Comparison of ENCODE assay signal across 12 cellular contexts in genomic region chr22:46263208-46263575, GRCh38. TPM values are rescaled to one million over a fixed set of nuclear protein-coding genes. Genes with fewer than 3 reads are reported as not detected.
DNase-seq lines count a peak whose midpoint lies in the region; ATAC-seq and TF ChIP-seq lines count a peak whose summit lies in the region.
"Had no signal": no experiment of that assay in that cellular context is flagged by ENCODE, and none has a peak within 500 bp of the region (broad histone marks: within the 10 kb centered on the region; RNA-seq: fewer than 3 reads in every experiment).

A gene with protein sequence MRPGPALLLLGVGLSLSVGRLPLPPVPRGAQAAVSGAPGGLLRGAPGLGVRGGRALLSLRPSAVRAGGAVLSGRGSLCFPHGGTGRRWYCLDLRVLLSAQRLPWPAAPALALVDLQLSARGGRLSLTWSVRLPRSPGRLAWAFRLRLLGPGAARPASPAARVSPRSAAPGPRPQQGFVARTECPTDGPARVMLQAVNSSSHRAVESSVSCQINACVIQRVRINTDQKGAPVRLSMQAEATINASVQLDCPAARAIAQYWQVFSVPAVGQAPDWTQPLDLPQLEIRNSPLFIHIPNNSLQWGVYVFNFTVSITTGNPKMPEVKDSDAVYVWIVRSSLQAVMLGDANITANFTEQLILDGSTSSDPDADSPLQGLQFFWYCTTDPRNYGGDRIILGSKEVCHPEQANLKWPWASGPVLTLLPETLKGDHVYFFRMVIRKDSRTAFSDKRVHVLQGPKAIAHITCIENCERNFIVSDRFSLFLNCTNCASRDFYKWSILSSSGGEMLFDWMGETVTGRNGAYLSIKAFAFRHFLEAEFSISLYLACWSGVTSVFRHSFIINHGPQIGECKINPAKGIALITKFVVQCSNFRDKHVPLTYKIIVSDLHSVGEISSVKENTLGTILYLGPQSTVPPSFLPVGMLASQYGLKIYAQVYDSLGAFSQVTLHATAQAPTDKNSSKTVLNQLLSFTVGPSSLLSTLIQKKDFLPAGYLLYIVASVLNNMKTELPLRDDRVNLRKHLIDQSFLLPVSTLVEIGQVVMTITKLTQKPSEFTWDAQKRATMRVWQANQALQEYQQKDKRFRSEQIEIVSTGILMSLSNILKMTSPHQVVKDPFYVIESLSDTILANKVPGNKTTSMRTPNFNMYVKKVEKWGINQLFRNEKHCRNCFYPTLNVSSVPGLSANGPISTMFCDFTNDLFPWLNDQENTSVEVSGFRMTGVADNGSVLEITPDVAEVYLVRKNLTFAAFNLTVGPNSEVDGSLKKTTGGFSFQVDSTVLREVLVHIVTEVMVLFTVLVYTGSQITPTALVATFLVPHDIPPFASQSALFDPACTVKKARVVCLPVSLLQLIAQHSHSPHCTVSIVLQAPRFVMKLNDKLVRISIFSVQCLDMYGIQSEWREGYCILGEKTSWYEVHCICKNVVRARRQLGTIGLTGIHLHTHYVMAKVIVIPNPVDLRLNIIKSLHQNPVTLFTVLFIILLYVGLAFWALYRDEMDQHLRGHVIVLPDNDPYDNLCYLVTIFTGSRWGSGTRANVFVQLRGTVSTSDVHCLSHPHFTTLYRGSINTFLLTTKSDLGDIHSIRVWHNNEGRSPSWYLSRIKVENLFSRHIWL (N-terminal part only) (minus strand): TSS chr22:46263343. CDS start chr22:46263322, 21 bp downstream.

- peak within 1 kb of the TSS; percentile 33 for H3K4me3 ChIP-seq in right cardiac atrium (ENCODE audit: low read length)
- peak within 1 kb of the TSS; percentile 37 for H3K4me3 ChIP-seq in osteoblast (ENCODE audit: insufficient read depth, low read length)
- H3K4me3 ChIP-seq in aorta (ENCODE audit: low read length in 2 of 2), result peak within 1 kb of the TSS; percentile 11 to 37
- H3K4me3 ChIP-seq: HAP-1 had no signal

- H3K27me3 ChIP-seq in right cardiac atrium (ENCODE audit: control insufficient read depth, insufficient read depth), result no peaks in the 10 kb centered on the region
- peaks cover 27% of the 10 kb centered on the region for H3K27me3 ChIP-seq in osteoblast (ENCODE audit: insufficient read depth, low read length)
- no peaks in the 10 kb centered on the region for H3K27me3 ChIP-seq in aorta (ENCODE audit: control insufficient read depth in 1 of 2, insufficient read depth in 2 of 2, low read length in 1 of 2)

- no peak for ATAC-seq in stimulated activated naive CD8-positive, alpha-beta T cell treated with anti-CD3 and anti-CD28 coated beads, Interleukin-15, Interleukin-2, amounts not matched to agents 100 U/mL and 50 U/mL, for 24 hours
- ATAC-seq in right cardiac atrium (no peak), aorta (ENCODE audit: low FRiP score) (no peak), HG03520 (IDR thresholded peaks at IDR 0.05; ENCODE audit: unreplicated experiment) (no peak)

- H3K36me3 ChIP-seq in osteoblast (ENCODE audit: insufficient read depth, low read length), result no peaks in the 10 kb centered on the region
- H3K36me3 ChIP-seq in aorta (ENCODE audit: control insufficient read depth in 1 of 2, insufficient read depth in 2 of 2, low read length in 1 of 2), result no peaks in the 10 kb centered on the region
- H3K36me3 ChIP-seq: HAP-1 had no signal

- H3K9me3 Mint-ChIP-seq in stimulated activated naive CD8-positive, alpha-beta T cell treated with anti-CD3 and anti-CD28 coated beads, Interleukin-15, Interleukin-2, amounts not matched to agents 100 ng/mL and 50 ng/mL, for 24 hours, result peaks cover 5% of the 10 kb centered on the region

- H3K27ac Mint-ChIP-seq in stimulated activated naive CD8-positive, alpha-beta T cell treated with anti-CD3 and anti-CD28 coated beads, Interleukin-15, Interleukin-2, amounts not matched to agents 100 ng/mL and 50 ng/mL, for 24 hours, result no peak within 1 kb of the TSS
- H3K27ac Mint-ChIP-seq: activated CD4-positive, alpha-beta T cell treated with anti-CD3 and anti-CD28 coated beads for 36 hours had no signal

- H3K36me3 Mint-ChIP-seq in stimulated activated naive CD8-positive, alpha-beta T cell treated with anti-CD3 and anti-CD28 coated beads, Interleukin-15, Interleukin-2, amounts not matched to agents 100 ng/mL and 50 ng/mL, for 24 hours (ENCODE audit: low read depth), result no peaks in the 10 kb centered on the region

- WGBS in right cardiac atrium, result 42% methylated on average over 32 of the region's 32 CpGs
- WGBS in aorta, 2 donors, result 36 to 38% methylated on average over 24 to 32 of the region's 32 CpGs

- H3K4me1 Mint-ChIP-seq in stimulated activated naive CD8-positive, alpha-beta T cell treated with anti-CD3 and anti-CD28 coated beads, Interleukin-15, Interleukin-2, amounts not matched to agents 100 ng/mL and 50 ng/mL, for 24 hours (ENCODE audit: low read depth), result peaks cover 7% of the 10 kb centered on the region

- intact Hi-C loops in right cardiac atrium (cut with DNase I) (no loop called here), aorta (cut with DNase I) (no loop called here)

- DNase-seq in stimulated activated naive CD8-positive, alpha-beta T cell treated with anti-CD3 and anti-CD28 coated beads, Interleukin-15, Interleukin-2, amounts not matched to agents 100 U/mL and 50 U/mL, for 24 hours, result no peak
- DNase-seq in right cardiac atrium (peak in 1 of 3 donors; percentile 67), osteoblast (ENCODE audit: insufficient read length, low spot score, missing footprints) (peak; percentile 39), aorta (peak in 1 of 2 donors; percentile 77), NCI-H510A (lab: John Stamatoyannopoulos, UW) (no peak), C1 segment of cervical spinal cord (lab: John Stamatoyannopoulos, UW) (no peak)
- DNase-seq: NCI-H345 had no signal

- H3K27me3 Mint-ChIP-seq in stimulated activated naive CD8-positive, alpha-beta T cell treated with anti-CD3 and anti-CD28 coated beads, Interleukin-15, Interleukin-2, amounts not matched to agents 100 ng/mL and 50 ng/mL, for 24 hours, result peaks cover 65% of the 10 kb centered on the region

- peaks cover 4% of the 10 kb centered on the region for H3K4me1 ChIP-seq in right cardiac atrium (ENCODE audit: control insufficient read depth, insufficient read depth, low read length)
- H3K4me1 ChIP-seq in osteoblast (ENCODE audit: insufficient read depth, low read length), result peaks cover 3% of the 10 kb centered on the region
- no peaks in the 10 kb centered on the region for H3K4me1 ChIP-seq in aorta (ENCODE audit: control insufficient read depth in 1 of 2, insufficient read depth in 2 of 2, low read length in 2 of 2)

- peak within 1 kb of the TSS; percentile 50 for H3K4me3 Mint-ChIP-seq in stimulated activated naive CD8-positive, alpha-beta T cell treated with anti-CD3 and anti-CD28 coated beads, Interleukin-15, Interleukin-2, amounts not matched to agents 100 ng/mL and 50 ng/mL, for 24 hours
- H3K4me3 Mint-ChIP-seq: activated CD4-positive, alpha-beta T cell treated with anti-CD3 and anti-CD28 coated beads for 36 hours had no signal

- no peak within 1 kb of the TSS for H3K4me2 ChIP-seq in osteoblast (ENCODE audit: insufficient read depth, low read length)

- no peaks in the 10 kb centered on the region for H3K9me3 ChIP-seq in right cardiac atrium (ENCODE audit: control insufficient read depth, low read length)
- peaks cover 2% of the 10 kb centered on the region for H3K9me3 ChIP-seq in osteoblast (ENCODE audit: low read depth, low read length)
- H3K9me3 ChIP-seq in aorta (ENCODE audit: control insufficient read depth, low read length), result no peaks in the 10 kb centered on the region

- H3K79me2 ChIP-seq in osteoblast (ENCODE audit: insufficient read depth, low read length), result peaks cover 3% of the 10 kb centered on the region

- no peak for TF ChIP-seq CTCF in osteoblast (IDR thresholded peaks at IDR 0.05; ENCODE audit: extremely low read depth, low read depth, low read length)

- no peak within 1 kb of the TSS for H2AFZ ChIP-seq in osteoblast (ENCODE audit: low read length)

- no peaks in the 10 kb centered on the region for H4K20me1 ChIP-seq in osteoblast (ENCODE audit: insufficient read depth, low read length)

- no peak within 1 kb of the TSS for H3K27ac ChIP-seq in right cardiac atrium (ENCODE audit: low read length)
- no peak within 1 kb of the TSS for H3K27ac ChIP-seq in osteoblast (ENCODE audit: low read depth, low read length)
- H3K27ac ChIP-seq in aorta (ENCODE audit: low read depth in 1 of 2, low read length in 2 of 2), result no peak within 1 kb of the TSS

RNA-seq across cellular contexts. Expression of the gene that starts here (rescaled TPM):
- total RNA-seq in right cardiac atrium (under 1 TPM; 0.06 to 0.25 (median 0.10) TPM), osteoblast (not detected in 2 replicates), aorta (under 1 TPM in 1 of 2 donors, not detected in 1; 0.15 TPM)
- polyA plus RNA-seq in right cardiac atrium (0.07 TPM), aorta (under 1 TPM in 1 of 2 donors, not detected in 1; 0.05 TPM)
- total RNA-seq: activated CD4-positive, alpha-beta T cell treated with anti-CD3 and anti-CD28 coated beads for 36 hours; M059J had no signal

Comparison
In these comparisons a context has a peak if more than half of its experiments do, and no peak if none do; other contexts are left out.
1. Peak in DNase-seq and H3K4me3 ChIP-seq in osteoblast; RNA of the gene not detected or under 1 TPM.